In the genomic region with DNA sequence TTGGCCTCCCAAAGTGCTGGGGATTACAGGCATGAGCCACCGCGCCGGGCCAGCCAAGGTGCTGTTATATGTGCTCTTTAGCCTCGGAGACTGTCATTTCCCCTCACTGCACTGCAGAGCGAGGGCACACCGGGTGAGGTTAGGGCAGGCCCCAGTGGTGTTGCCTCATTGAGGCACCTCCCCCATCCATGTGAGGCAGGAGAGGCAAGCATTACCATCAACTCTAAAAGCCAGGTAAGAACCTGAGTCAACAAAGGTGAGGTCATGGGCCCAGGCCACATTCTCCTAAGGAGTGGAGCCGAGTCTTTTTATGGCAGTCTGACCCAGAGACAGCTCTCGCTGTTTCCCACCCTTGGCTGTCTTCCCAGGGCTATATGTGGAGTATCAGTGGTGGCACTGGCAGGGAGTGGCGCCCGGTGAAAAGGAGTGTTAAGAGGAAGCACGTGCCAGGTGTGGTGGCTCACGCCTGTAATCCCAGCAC, we compare ENCODE assay signal across 26 cellular contexts. TPM values are rescaled to one million over a fixed set of nuclear protein-coding genes. Genes with fewer than 3 reads are reported as not detected.
DNase-seq lines count a peak whose midpoint lies in the region; ATAC-seq and TF ChIP-seq lines count a peak whose summit lies in the region.
"Had no signal": no experiment of that assay in that cellular context is flagged by ENCODE, and none has a peak within 500 bp of the region (broad histone marks: within the 10 kb centered on the region; RNA-seq: fewer than 3 reads in every experiment).

No MANE protein-coding gene starts in this region.

- peaks cover 4 to 8% of the 10 kb centered on the region in 2 donors for H3K4me1 Mint-ChIP-seq in effector memory CD8-positive, alpha-beta T cell (ENCODE audit: low read depth in 2 of 2)
- no peaks in the 10 kb centered on the region for H3K4me1 Mint-ChIP-seq in WTC11
- H3K4me1 Mint-ChIP-seq: activated CD4-positive, alpha-beta T cell treated with anti-CD3 and anti-CD28 coated beads, Interleukin-2, amount 10 ng/mL, durations not matched to agents 24 days and 14 days; brain; GM23338 had no signal

- peaks cover 6% of the 10 kb centered on the region for H3K4me1 ChIP-seq in mucosa of descending colon (ENCODE audit: low read depth)
- H3K4me1 ChIP-seq: A549, Caco-2 had no signal

- H3K4me3 Mint-ChIP-seq in effector memory CD8-positive, alpha-beta T cell: no peak overlapping the region
- no peak overlapping the region for H3K4me3 Mint-ChIP-seq in WTC11
- H3K4me3 Mint-ChIP-seq: activated CD4-positive, alpha-beta T cell treated with anti-CD3 and anti-CD28 coated beads, Interleukin-2, amount 10 ng/mL, durations not matched to agents 24 days and 14 days; brain; GM23338; memory B cell; naive B cell had no signal

- peak overlapping the region; percentile 9 for H3K4me3 ChIP-seq in mucosa of descending colon
- H3K4me3 ChIP-seq: A549, GM23338, K562 had no signal

- no peaks in the 10 kb centered on the region for H3K9me3 Mint-ChIP-seq in effector memory CD8-positive, alpha-beta T cell
- no peaks in the 10 kb centered on the region for H3K9me3 Mint-ChIP-seq in WTC11
- H3K9me3 Mint-ChIP-seq: activated CD4-positive, alpha-beta T cell treated with anti-CD3 and anti-CD28 coated beads, Interleukin-2, amount 10 ng/mL, durations not matched to agents 24 days and 14 days; brain; GM23338; memory B cell; naive B cell had no signal

- POLR2A ChIA-PET in WTC11 (lab: Charles Lee): no interaction called here

- H3K9me3 ChIP-seq in mucosa of descending colon: no peaks in the 10 kb centered on the region
- H3K9me3 ChIP-seq: A549, Caco-2 had no signal

- DNase-seq in DMS53 (lab: John Stamatoyannopoulos, UW): peak; percentile 98
- DNase-seq in NCI-H2029 treated with DMSO at 0.1 percent for 48 hours (lab: John Stamatoyannopoulos, UW): peak; percentile 92
- no peak for DNase-seq in effector memory CD8-positive, alpha-beta T cell
- DNase-seq in mucosa of descending colon: peak; percentile 88 to 98 (median 88)
- DNase-seq in RKO (ENCODE audit: low spot score): no peak
- no peak for DNase-seq in WTC11 (ENCODE audit: low spot score)
- DNase-seq: activated CD4-positive, alpha-beta T cell treated with anti-CD3 and anti-CD28 coated beads, Interleukin-2, amount 10 ng/mL, durations not matched to agents 24 days and 14 days; Caco-2; foreskin fibroblast; naive B cell; NCI-H1092; NCI-H69; right cardiac atrium; SHP77; T-helper 1 cell had no signal

- intact Hi-C loops in mucosa of descending colon (cut with DNase I, micrococcal nuclease): no loop called here

- no peak for ATAC-seq in effector memory CD8-positive, alpha-beta T cell (replicated peaks)
- ATAC-seq in mucosa of descending colon (peak; percentile 96), WTC11 (no peak), GM19023 (IDR thresholded peaks at IDR 0.05; ENCODE audit: unreplicated experiment) (no peak), HG03565 (IDR thresholded peaks at IDR 0.05; ENCODE audit: unreplicated experiment) (no peak)
- ATAC-seq: A549, GM23338, K562 had no signal

- H3K36me3 Mint-ChIP-seq in effector memory CD8-positive, alpha-beta T cell (ENCODE audit: insufficient read depth): peaks cover 46% of the 10 kb centered on the region
- peaks cover 6% of the 10 kb centered on the region for H3K36me3 Mint-ChIP-seq in WTC11

- peaks cover 6% of the 10 kb centered on the region for H3K36me3 ChIP-seq in mucosa of descending colon (ENCODE audit: low read depth)

- TF ChIP-seq CTCF in mucosa of descending colon (IDR thresholded peaks at IDR 0.05) (no peak), WTC11 (IDR thresholded peaks at IDR 0.05) (no peak)

- H3K27ac Mint-ChIP-seq in effector memory CD8-positive, alpha-beta T cell: peak overlapping the region; percentile 29 to 56
- no peak overlapping the region for H3K27ac Mint-ChIP-seq in WTC11
- H3K27ac Mint-ChIP-seq: activated CD4-positive, alpha-beta T cell treated with anti-CD3 and anti-CD28 coated beads, Interleukin-2, amount 10 ng/mL, durations not matched to agents 24 days and 14 days; brain; GM23338; memory B cell had no signal

- CTCF ChIA-PET in WTC11 (lab: Charles Lee): interaction anchor here (1.0 kb wide), 1 partner anchor 13 kb away, joined by 3 read pairs; no protein-coding TSS in a partner anchor

- no peaks in the 10 kb centered on the region for H3K27me3 Mint-ChIP-seq in effector memory CD8-positive, alpha-beta T cell
- no peaks in the 10 kb centered on the region; the same call in 1 of the 2 replicates for H3K27me3 Mint-ChIP-seq in WTC11 (ENCODE audit: low read depth)
- H3K27me3 Mint-ChIP-seq: activated CD4-positive, alpha-beta T cell treated with anti-CD3 and anti-CD28 coated beads, Interleukin-2, amount 10 ng/mL, durations not matched to agents 24 days and 14 days; brain; memory B cell; naive B cell had no signal

TF ChIP-seq in WTC11, 78 proteins besides CTCF, POLR2A, EP300 and RAD21 (continues in another document):
- TF ChIP-seq OVOL2 (CRISPR knock-in tag; IDR thresholded peaks at IDR 0.05; ENCODE audit: borderline replicate concordance) (no peak), TP53 (CRISPR knock-in tag; IDR thresholded peaks at IDR 0.05) (no peak), SMAD3 (CRISPR knock-in tag; IDR thresholded peaks at IDR 0.05; ENCODE audit: borderline replicate concordance) (no peak)
- TF ChIP-seq, protein P1, sequence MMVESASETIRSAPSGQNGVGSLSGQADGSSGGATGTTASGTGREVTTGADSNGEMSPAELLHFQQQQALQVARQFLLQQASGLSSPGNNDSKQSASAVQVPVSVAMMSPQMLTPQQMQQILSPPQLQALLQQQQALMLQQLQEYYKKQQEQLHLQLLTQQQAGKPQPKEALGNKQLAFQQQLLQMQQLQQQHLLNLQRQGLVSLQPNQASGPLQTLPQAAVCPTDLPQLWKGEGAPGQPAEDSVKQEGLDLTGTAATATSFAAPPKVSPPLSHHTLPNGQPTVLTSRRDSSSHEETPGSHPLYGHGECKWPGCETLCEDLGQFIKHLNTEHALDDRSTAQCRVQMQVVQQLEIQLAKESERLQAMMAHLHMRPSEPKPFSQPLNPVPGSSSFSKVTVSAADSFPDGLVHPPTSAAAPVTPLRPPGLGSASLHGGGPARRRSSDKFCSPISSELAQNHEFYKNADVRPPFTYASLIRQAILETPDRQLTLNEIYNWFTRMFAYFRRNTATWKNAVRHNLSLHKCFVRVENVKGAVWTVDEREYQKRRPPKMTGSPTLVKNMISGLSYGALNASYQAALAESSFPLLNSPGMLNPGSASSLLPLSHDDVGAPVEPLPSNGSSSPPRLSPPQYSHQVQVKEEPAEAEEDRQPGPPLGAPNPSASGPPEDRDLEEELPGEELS (CRISPR knock-in tag; IDR thresholded peaks at IDR 0.05): no peak
- TF ChIP-seq, protein P2, sequence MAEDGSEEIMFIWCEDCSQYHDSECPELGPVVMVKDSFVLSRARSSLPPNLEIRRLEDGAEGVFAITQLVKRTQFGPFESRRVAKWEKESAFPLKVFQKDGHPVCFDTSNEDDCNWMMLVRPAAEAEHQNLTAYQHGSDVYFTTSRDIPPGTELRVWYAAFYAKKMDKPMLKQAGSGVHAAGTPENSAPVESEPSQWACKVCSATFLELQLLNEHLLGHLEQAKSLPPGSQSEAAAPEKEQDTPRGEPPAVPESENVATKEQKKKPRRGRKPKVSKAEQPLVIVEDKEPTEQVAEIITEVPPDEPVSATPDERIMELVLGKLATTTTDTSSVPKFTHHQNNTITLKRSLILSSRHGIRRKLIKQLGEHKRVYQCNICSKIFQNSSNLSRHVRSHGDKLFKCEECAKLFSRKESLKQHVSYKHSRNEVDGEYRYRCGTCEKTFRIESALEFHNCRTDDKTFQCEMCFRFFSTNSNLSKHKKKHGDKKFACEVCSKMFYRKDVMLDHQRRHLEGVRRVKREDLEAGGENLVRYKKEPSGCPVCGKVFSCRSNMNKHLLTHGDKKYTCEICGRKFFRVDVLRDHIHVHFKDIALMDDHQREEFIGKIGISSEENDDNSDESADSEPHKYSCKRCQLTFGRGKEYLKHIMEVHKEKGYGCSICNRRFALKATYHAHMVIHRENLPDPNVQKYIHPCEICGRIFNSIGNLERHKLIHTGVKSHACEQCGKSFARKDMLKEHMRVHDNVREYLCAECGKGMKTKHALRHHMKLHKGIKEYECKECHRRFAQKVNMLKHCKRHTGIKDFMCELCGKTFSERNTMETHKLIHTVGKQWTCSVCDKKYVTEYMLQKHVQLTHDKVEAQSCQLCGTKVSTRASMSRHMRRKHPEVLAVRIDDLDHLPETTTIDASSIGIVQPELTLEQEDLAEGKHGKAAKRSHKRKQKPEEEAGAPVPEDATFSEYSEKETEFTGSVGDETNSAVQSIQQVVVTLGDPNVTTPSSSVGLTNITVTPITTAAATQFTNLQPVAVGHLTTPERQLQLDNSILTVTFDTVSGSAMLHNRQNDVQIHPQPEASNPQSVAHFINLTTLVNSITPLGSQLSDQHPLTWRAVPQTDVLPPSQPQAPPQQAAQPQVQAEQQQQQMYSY (CRISPR knock-in tag; IDR thresholded peaks at IDR 0.05): no peak
- TF ChIP-seq, protein P3, sequence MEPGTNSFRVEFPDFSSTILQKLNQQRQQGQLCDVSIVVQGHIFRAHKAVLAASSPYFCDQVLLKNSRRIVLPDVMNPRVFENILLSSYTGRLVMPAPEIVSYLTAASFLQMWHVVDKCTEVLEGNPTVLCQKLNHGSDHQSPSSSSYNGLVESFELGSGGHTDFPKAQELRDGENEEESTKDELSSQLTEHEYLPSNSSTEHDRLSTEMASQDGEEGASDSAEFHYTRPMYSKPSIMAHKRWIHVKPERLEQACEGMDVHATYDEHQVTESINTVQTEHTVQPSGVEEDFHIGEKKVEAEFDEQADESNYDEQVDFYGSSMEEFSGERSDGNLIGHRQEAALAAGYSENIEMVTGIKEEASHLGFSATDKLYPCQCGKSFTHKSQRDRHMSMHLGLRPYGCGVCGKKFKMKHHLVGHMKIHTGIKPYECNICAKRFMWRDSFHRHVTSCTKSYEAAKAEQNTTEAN (CRISPR knock-in tag; IDR thresholded peaks at IDR 0.05): no peak

RNA-seq across cellular contexts. Expression of a gene that starts 10.9 kb away (rescaled TPM):
- total RNA-seq in mucosa of descending colon: 10 to 100 TPM; 28.8 to 69.4 (median 34.3) TPM
- 0.96 to 2.3 TPM (median 1.2 TPM) in 3 replicates for total RNA-seq in WTC11 (2021)
- total RNA-seq: G401 had no signal

RNA-seq across cellular contexts. Expression of a gene that starts 18.6 kb away (rescaled TPM):
- total RNA-seq in mucosa of descending colon (10 to 100 TPM; 16.6 to 22.5 (median 17.3) TPM), WTC11 (2021) (18.8 to 34.8 TPM (median 32.6 TPM) in 3 replicates)

RNA-seq across cellular contexts. Expression of a gene that starts 19.1 kb away (rescaled TPM):
- total RNA-seq in mucosa of descending colon (10 to 100 TPM; 12.5 to 16.4 (median 13.3) TPM), WTC11 (2021) (56.4 to 60.3 TPM (median 56.6 TPM) in 3 replicates)

RNA-seq across cellular contexts. Expression of a gene that starts 23.5 kb away (rescaled TPM):
- total RNA-seq in mucosa of descending colon: 10 to 100 TPM; 38.9 to 61.0 (median 47.5) TPM
- total RNA-seq in WTC11 (2021): 77.6 to 85.6 TPM (median 82.6 TPM) in 3 replicates

RNA-seq across cellular contexts. Expression of a gene that starts 26.7 kb away (rescaled TPM):
- total RNA-seq in mucosa of descending colon (not detected), WTC11 (2021) (0.24 TPM in 1 of 3 replicates, not detected in the others)
- total RNA-seq: activated CD4-positive, alpha-beta T cell treated with anti-CD3 and anti-CD28 coated beads, Interleukin-2, amount 10 ng/mL, durations not matched to agents 24 days and 14 days; Caco-2; G401; GM23338; K562; OCI-LY7; omental fat pad; right cardiac atrium; urinary bladder had no signal

Comparison
In these comparisons a context has a peak if more than half of its experiments do, and no peak if none do; other contexts are left out.
1. DNase-seq: peak in DMS53 (single experiment), NCI-H2029 treated with DMSO at 0.1 percent for 48 hours (single experiment) and mucosa of descending colon (3 of 3); none in effector memory CD8-positive, alpha-beta T cell (0 of 3), RKO (single experiment) and WTC11 (single experiment).